In the genomic region with DNA sequence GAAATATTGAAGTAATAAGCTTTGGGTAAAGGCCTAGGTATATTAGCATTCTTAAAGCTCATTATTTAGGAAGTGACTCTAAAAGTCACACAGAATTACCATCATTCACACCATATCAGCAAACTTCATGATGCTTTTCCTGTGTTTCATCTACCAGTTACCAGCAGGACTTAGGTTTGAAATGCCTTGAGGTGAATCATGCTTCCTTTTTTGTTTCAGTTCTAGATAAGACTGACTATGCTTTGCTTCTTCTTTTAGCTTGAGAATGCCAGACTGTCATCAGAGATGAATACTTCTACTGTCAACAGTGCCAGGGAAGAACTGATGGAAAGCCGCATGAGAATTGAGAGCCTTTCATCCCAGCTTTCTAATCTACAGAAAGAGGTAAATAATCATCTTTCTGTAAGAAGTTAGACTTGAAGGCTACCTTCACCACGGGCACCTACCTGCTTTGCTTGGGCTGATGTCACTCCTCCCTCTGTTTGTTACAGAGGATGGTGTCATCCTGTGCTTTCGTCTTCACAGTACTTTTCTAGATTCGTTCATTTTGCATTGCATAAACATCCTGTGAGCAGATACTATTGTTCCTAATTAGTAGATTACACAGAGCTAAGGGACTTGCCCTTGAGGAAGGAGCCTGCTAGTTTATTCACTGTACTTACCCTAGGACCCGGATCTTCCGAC, we compare ENCODE assay signal across 8 cellular contexts. TPM values are rescaled to one million over a fixed set of nuclear protein-coding genes. Genes with fewer than 3 reads are reported as not detected.
DNase-seq lines count a peak whose midpoint lies in the region; ATAC-seq, FAIRE-seq and TF ChIP-seq lines count a peak whose summit lies in the region.

No MANE protein-coding gene starts in this region.

- H3K4me3 ChIP-seq in tibial artery (no peak overlapping the region), pancreas (no peak overlapping the region)

- H3K9me3 Mint-ChIP-seq in effector memory CD8-positive, alpha-beta T cell, result no peaks in the 10 kb centered on the region

- H3K27me3 ChIP-seq in tibial artery (no peaks in the 10 kb centered on the region), pancreas (no peaks in the 10 kb centered on the region)

- H3K4me1 ChIP-seq in tibial artery, result no peaks in the 10 kb centered on the region
- no peaks in the 10 kb centered on the region for H3K4me1 ChIP-seq in pancreas

- TF ChIP-seq CTCF in tibial artery (IDR thresholded peaks at IDR 0.05), result no peak
- no peak for TF ChIP-seq CTCF in pancreas (IDR thresholded peaks at IDR 0.05)

- TF ChIP-seq POLR2A in H54 (IDR thresholded peaks at IDR 0.05; ENCODE audit: low read depth, low read length), result no peak

- H3K27ac ChIP-seq in tibial artery (no peak overlapping the region), pancreas (peak overlapping the region in 1 of 4 donors; percentile 9)

- FAIRE-seq in H54 (lab: Jason Lieb, UNC), result peak; percentile 92
- no peak for FAIRE-seq in pancreas (lab: Jason Lieb, UNC)

- WGBS in pancreas, 2 donors, result 82 to 83% methylated on average over 6 of the region's 6 CpGs

- ATAC-seq in effector memory CD8-positive, alpha-beta T cell (replicated peaks), result peak; percentile 82
- no peak for ATAC-seq in pancreas

- no peaks in the 10 kb centered on the region for H3K36me3 ChIP-seq in tibial artery
- no peaks in the 10 kb centered on the region for H3K36me3 ChIP-seq in pancreas

- no peaks in the 10 kb centered on the region for H3K27me3 Mint-ChIP-seq in effector memory CD8-positive, alpha-beta T cell

- H3K4me1 Mint-ChIP-seq in effector memory CD8-positive, alpha-beta T cell (ENCODE audit: low read depth in 2 of 2), result peaks cover 14 to 25% of the 10 kb centered on the region in 2 donors

- H3K4me3 Mint-ChIP-seq in effector memory CD8-positive, alpha-beta T cell, result peak overlapping the region; percentile 35 to 50

- intact Hi-C loops in tibial artery (cut with DNase I; ENCODE audit: low total_unique reads) (no loop called here), pancreas (cut with DNase I) (no loop called here)

- DNase-seq in H54 (ENCODE audit: insufficient read length, low spot score) (no peak), T follicular helper cell (ENCODE audit: low read depth) (peak; percentile 6), tibial artery (no peak), pancreas (no peak), NCI-H2227 (lab: John Stamatoyannopoulos, UW; ENCODE audit: unreplicated experiment) (no peak), NCI-H510A (lab: John Stamatoyannopoulos, UW) (no peak)
- DNase-seq in effector memory CD8-positive, alpha-beta T cell, result peak; percentile 12 to 25 (median 22)
- DNase-seq in stimulated activated CD4-positive, alpha-beta T cell treated with anti-CD3 and anti-CD28 coated beads, Interleukin-15, amount 100 ng/mL, for 48 hours (ENCODE audit: low read depth in 2 of 2), result peak; percentile 23 to 30

- H3K9me3 ChIP-seq in tibial artery (no peaks in the 10 kb centered on the region), pancreas (no peaks in the 10 kb centered on the region)

- peaks cover 44% of the 10 kb centered on the region for H3K36me3 Mint-ChIP-seq in effector memory CD8-positive, alpha-beta T cell (ENCODE audit: insufficient read depth)

- H3K27ac Mint-ChIP-seq in effector memory CD8-positive, alpha-beta T cell, result peak overlapping the region; percentile 90 to 97

RNA-seq across cellular contexts. Expression of a gene that starts 34.7 kb away (rescaled TPM):
- total RNA-seq in pancreas, result 1 to 10 TPM; 1.5 to 7.5 (median 4.3) TPM
- 1 to 10 TPM in 1 of 2 donors, under 1 TPM in 1; 0.72 to 3.2 TPM for polyA plus RNA-seq in pancreas

Comparison
In these comparisons a context has a peak if more than half of its experiments do, and no peak if none do; other contexts are left out.
1. DNase-seq: peak in T follicular helper cell (single experiment), effector memory CD8-positive, alpha-beta T cell (3 of 3) and stimulated activated CD4-positive, alpha-beta T cell treated with anti-CD3 and anti-CD28 coated beads, Interleukin-15, amount 100 ng/mL, for 48 hours (2 of 2); none in H54 (single experiment), tibial artery (0 of 2), pancreas (0 of 6), NCI-H2227 (single experiment) and NCI-H510A (single experiment).